Comparison of ENCODE assay signal across 10 cellular contexts in genomic region chr3:170585937-170586310, GRCh38. TPM values are rescaled to one million over a fixed set of nuclear protein-coding genes. Genes with fewer than 3 reads are reported as not detected.
DNase-seq lines count a peak whose midpoint lies in the region; ATAC-seq and TF ChIP-seq lines count a peak whose summit lies in the region.
"Had no signal": no experiment of that assay in that cellular context is flagged by ENCODE, and none has a peak within 500 bp of the region (broad histone marks: within the 10 kb centered on the region; RNA-seq: fewer than 3 reads in every experiment).

TSS of gene SLC7A14 (minus strand) at chr3:170586075. CDS start at chr3:170526936, 59,139 bp downstream.

- ATAC-seq in HG02852 (IDR thresholded peaks at IDR 0.05; ENCODE audit: unreplicated experiment), result no peak

- TF ChIP-seq CTCF in cardiac muscle cell (IDR thresholded peaks at IDR 0.05; ENCODE audit: low read depth, low read length), result no peak
- TF ChIP-seq CTCF in right atrium auricular region (IDR thresholded peaks at IDR 0.05), result no peak
- no peak for TF ChIP-seq CTCF in brain microvascular endothelial cell (IDR thresholded peaks at IDR 0.05; ENCODE audit: low read depth, low read length, missing control alignments)

- peaks cover 58% of the 10 kb centered on the region for H3K27me3 ChIP-seq in cardiac muscle cell
- H3K27me3 ChIP-seq in right atrium auricular region, result peaks cover 7 to 19% of the 10 kb centered on the region in 2 donors
- peaks cover 29% of the 10 kb centered on the region for H3K27me3 ChIP-seq in brain microvascular endothelial cell (replicated peaks)

- peak; percentile 22 to 38 for DNase-seq in cardiac muscle cell (ENCODE audit: low read depth in 1 of 2, low spot score in 1 of 2)
- no peak for DNase-seq in right atrium auricular region (ENCODE audit: low spot score)
- DNase-seq in brain microvascular endothelial cell, result peak; percentile 4
- DNase-seq in iris pigment epithelial cell (ENCODE audit: low read depth), result peak; percentile 8
- no peak for DNase-seq in GDM1 (lab: John Stamatoyannopoulos, UW)
- DNase-seq in GF-D8 (lab: John Stamatoyannopoulos, UW), result no peak
- DNase-seq in germinal center (ENCODE audit: low spot score), result no peak
- DNase-seq: Calu3; stimulated activated CD4-positive, alpha-beta T cell treated with anti-CD3 and anti-CD28 coated beads, Interleukin-15, amount 100 ng/mL, for 24 hours had no signal

- H3K9me3 ChIP-seq in cardiac muscle cell (ENCODE audit: low read depth), result no peaks in the 10 kb centered on the region
- H3K9me3 ChIP-seq in right atrium auricular region, result no peaks in the 10 kb centered on the region

- in situ Hi-C loops in brain microvascular endothelial cell (cut with HindIII; ENCODE audit: low pct_ligation_motif_present, low sequenced_read_pairs), result no loop called here

- H3K36me3 ChIP-seq in cardiac muscle cell (no peaks in the 10 kb centered on the region), right atrium auricular region (no peaks in the 10 kb centered on the region), brain microvascular endothelial cell (replicated peaks) (no peaks in the 10 kb centered on the region)

- no peak within 1 kb of the TSS for H3K27ac ChIP-seq in cardiac muscle cell
- H3K27ac ChIP-seq in right atrium auricular region, result no peak within 1 kb of the TSS
- H3K27ac ChIP-seq in brain microvascular endothelial cell, result no peak within 1 kb of the TSS

- H3K4me3 ChIP-seq in cardiac muscle cell, result peak within 1 kb of the TSS; percentile 23
- peak within 1 kb of the TSS in 1 of 2 donors; percentile 37 for H3K4me3 ChIP-seq in right atrium auricular region
- peak within 1 kb of the TSS; percentile 32 for H3K4me3 ChIP-seq in brain microvascular endothelial cell (ENCODE audit: low read depth, low read length)

- no peaks in the 10 kb centered on the region for H3K4me1 ChIP-seq in cardiac muscle cell (ENCODE audit: low read depth)
- H3K4me1 ChIP-seq in right atrium auricular region, result peaks cover 0 to 15% of the 10 kb centered on the region in 2 donors

RNA-seq across cellular contexts. Expression of gene SLC7A14, which starts in this region (rescaled TPM):
- total RNA-seq in cardiac muscle cell (not detected in 2 replicates), right atrium auricular region (not detected)
- polyA plus RNA-seq in cardiac muscle cell, result not detected in 2 replicates
- total RNA-seq: Calu3 had no signal

Comparison
In these comparisons a context has a peak if more than half of its experiments do, and no peak if none do; other contexts are left out.
1. Peak in DNase-seq and H3K4me3 ChIP-seq in cardiac muscle cell; RNA of the gene not detected or under 1 TPM.
2. DNase-seq: peak in brain microvascular endothelial cell (single experiment) and iris pigment epithelial cell (single experiment); none in right atrium auricular region (single experiment), GDM1 (single experiment), GF-D8 (single experiment) and germinal center (single experiment).